In genomic region chr1:213051881-213052202, GRCh38 we compare ENCODE assay signal across 9 cellular contexts. TPM values are rescaled to one million over a fixed set of nuclear protein-coding genes. Genes with fewer than 3 reads are reported as not detected.
DNase-seq lines count a peak whose midpoint lies in the region; ATAC-seq and TF ChIP-seq lines count a peak whose summit lies in the region.
"Had no signal": no experiment of that assay in that cellular context is flagged by ENCODE, and none has a peak within 500 bp of the region (broad histone marks: within the 10 kb centered on the region; RNA-seq: fewer than 3 reads in every experiment).

No MANE protein-coding gene starts in this region.

- peak overlapping the region; percentile 82 for H3K27ac Mint-ChIP-seq in activated naive CD4-positive, alpha-beta T cell treated with anti-CD3 and anti-CD28 coated beads for 36 hours

- H3K4me1 Mint-ChIP-seq in activated naive CD4-positive, alpha-beta T cell treated with anti-CD3 and anti-CD28 coated beads for 36 hours (ENCODE audit: low read depth), result peaks cover 30% of the 10 kb centered on the region

- ATAC-seq in lower lobe of right lung, result no peak
- no peak for ATAC-seq in upper lobe of left lung (ENCODE audit: low FRiP score in 2 of 2)

- H3K9me3 ChIP-seq in lower lobe of right lung (no peaks in the 10 kb centered on the region), upper lobe of left lung (no peaks in the 10 kb centered on the region)

- peak overlapping the region; percentile 97 for H3K4me3 Mint-ChIP-seq in activated naive CD4-positive, alpha-beta T cell treated with anti-CD3 and anti-CD28 coated beads for 36 hours

- intact Hi-C loops in activated naive CD4-positive, alpha-beta T cell treated with anti-CD3 and anti-CD28 coated beads for 36 hours (cut with micrococcal nuclease), result loop anchor here (1.0 kb wide), 4 partner anchors 18 to 261 kb away; partner anchors contain the start of genes ANGEL2, FLVCR1, NSL1 and TATDN3
- intact Hi-C loops in lower lobe of right lung (cut with DNase I), result no loop called here

- TF ChIP-seq CTCF in lower lobe of right lung (IDR thresholded peaks at IDR 0.05) (no peak), upper lobe of left lung (IDR thresholded peaks at IDR 0.05) (no peak)

- H3K27me3 ChIP-seq in lower lobe of right lung (ENCODE audit: low read depth) (peaks cover 8% of the 10 kb centered on the region), upper lobe of left lung (no peaks in the 10 kb centered on the region)

- H3K36me3 ChIP-seq in lower lobe of right lung (no peaks in the 10 kb centered on the region), upper lobe of left lung (no peaks in the 10 kb centered on the region)

- TF ChIP-seq POLR2A in upper lobe of left lung (IDR thresholded peaks at IDR 0.05), result no peak

- H3K27ac ChIP-seq in angular gyrus (ENCODE audit: low read depth, low read length) (peak overlapping the region; percentile 14), lower lobe of right lung (peak overlapping the region; percentile 82), upper lobe of left lung (peak overlapping the region in 3 of 4 donors; percentile 78 to 83 (median 80))

- H3K9me3 Mint-ChIP-seq in activated naive CD4-positive, alpha-beta T cell treated with anti-CD3 and anti-CD28 coated beads for 36 hours, result peaks cover 4% of the 10 kb centered on the region

- peaks cover 23% of the 10 kb centered on the region for H3K4me1 ChIP-seq in lower lobe of right lung
- H3K4me1 ChIP-seq in upper lobe of left lung, result peaks cover 14 to 25% (median 20%) of the 10 kb centered on the region in 4 donors

- peaks cover 6% of the 10 kb centered on the region for H3K36me3 Mint-ChIP-seq in activated naive CD4-positive, alpha-beta T cell treated with anti-CD3 and anti-CD28 coated beads for 36 hours (ENCODE audit: low read depth)

- WGBS in upper lobe of left lung, 2 donors, result 28 to 41% methylated on average over 2 of the region's 2 CpGs

- CTCF ChIA-PET in activated naive CD4-positive, alpha-beta T cell treated with anti-CD3 and anti-CD28 coated beads for 36 hours (lab: Charles Lee), result interaction anchor here (1.1 kb wide), 1 partner anchor 19 kb away, joined by 3 read pairs; no protein-coding TSS in a partner anchor

- H3K4me3 ChIP-seq in lower lobe of right lung (peak overlapping the region; percentile 85), upper lobe of left lung (peak overlapping the region; percentile 80 to 92 (median 85))

- no peak for DNase-seq in activated naive CD4-positive, alpha-beta T cell treated with anti-CD3 and anti-CD28 coated beads for 36 hours
- no peak for DNase-seq in activated naive CD4-positive, alpha-beta T cell treated with anti-CD3 and anti-CD28 coated beads, Interleukin-2, amount 50 U/mL, for 16 hours
- DNase-seq in lower lobe of right lung (no peak), upper lobe of left lung (no peak), AML-193 (lab: John Stamatoyannopoulos, UW) (no peak), NOMO-1 treated with dmso at 0.1 percent for 144 hours (lab: John Stamatoyannopoulos, UW; ENCODE audit: unreplicated experiment) (no peak), NAMALWA (ENCODE audit: low spot score) (no peak)
- DNase-seq: NCI-H1105 had no signal

- H3K27me3 Mint-ChIP-seq in activated naive CD4-positive, alpha-beta T cell treated with anti-CD3 and anti-CD28 coated beads for 36 hours (ENCODE audit: low read depth), result peaks cover 13% of the 10 kb centered on the region

- no peak for TF ChIP-seq EP300 in upper lobe of left lung (IDR thresholded peaks at IDR 0.05)

RNA-seq across cellular contexts. Expression of gene RPS6KC1, which starts 0.8 kb away (rescaled TPM):
- 1 to 10 TPM; 5.4 to 6.1 TPM for total RNA-seq in activated naive CD4-positive, alpha-beta T cell treated with anti-CD3 and anti-CD28 coated beads for 36 hours
- total RNA-seq in lower lobe of right lung (18.7 TPM), upper lobe of left lung (10 to 100 TPM in 5 of 6 donors, 1 to 10 TPM in 1; 8.3 to 31.4 (median 15.1) TPM)

RNA-seq across cellular contexts. Expression of gene ANGEL2, which starts 36.2 kb away (rescaled TPM):
- total RNA-seq in activated naive CD4-positive, alpha-beta T cell treated with anti-CD3 and anti-CD28 coated beads for 36 hours, result 10 to 100 TPM; 39.5 to 42.9 TPM
- total RNA-seq in lower lobe of right lung (36.6 TPM), upper lobe of left lung (10 to 100 TPM; 29.4 to 68.7 (median 35.6) TPM)

Comparison
In these comparisons a context has a peak if more than half of its experiments do, and no peak if none do; other contexts are left out.
1. H3K27ac ChIP-seq: peak in every context shown above with its lines; median percentile 82 in lower lobe of right lung; 80 in upper lobe of left lung; 14 in angular gyrus.